Comparison of ENCODE assay signal across 28 cellular contexts in genomic region chr7:111942450-111943081, GRCh38.
"Had no signal": no experiment of that assay in that cellular context is flagged by ENCODE, and none has a peak within 500 bp of the region (broad histone marks: within the 10 kb centered on the region; RNA-seq: fewer than 3 reads in every experiment).

No MANE protein-coding gene starts in this region.

- H3K36me3 ChIP-seq: cardiac muscle cell, MG63, SJSA1 had no signal

- H3K4me1 ChIP-seq: Peyer's patch, SJSA1 had no signal

- H3K27ac ChIP-seq: brain microvascular endothelial cell, cardiac muscle cell, Peyer's patch, RWPE1, SJSA1 had no signal

- H3K4me3 ChIP-seq: cardiac muscle cell, MG63, Peyer's patch, SJSA1 had no signal

- DNase-seq: activated B cell treated with CpG ODN at 0.5 μM for 24 hours; activated CD4-positive, alpha-beta T cell treated with anti-CD3 and anti-CD28 coated beads for 1 hour; activated CD4-positive, alpha-beta T cell treated with anti-CD3 and anti-CD28 coated beads, Interleukin-2, amount 10 ng/mL, durations not matched to agents 24 days and 14 days; activated CD4-positive, alpha-beta T cell treated with anti-CD3 and anti-CD28 coated beads, Interleukin-2, amount 50 U/mL, for 48 hours; activated CD8-positive, alpha-beta memory T cell treated with anti-CD3 and anti-CD28 coated beads for 24 hours; activated effector memory CD4-positive, alpha-beta T cell treated with anti-CD3 and anti-CD28 coated beads, Interleukin-2, amount 50 U/mL, for 16 hours; activated naive CD4-positive, alpha-beta T cell treated with Interleukin-2 at 50 U/mL for 16 hours; activated T-cell treated with anti-CD3 and anti-CD28 coated beads, Interleukin-2, amount 50 U/mL, for 4 hours; MG63; MV-4-11; NCI-H1092 treated with DMSO at 0.1 percent for 48 hours; NCI-H1417 treated with DMSO at 0.1 percent for 48 hours; NCI-H1694; NCI-H2029; NCI-H345; NCI-H510A; NCI-H526 treated with DMSO at 0.1 percent for 48 hours; NK-92 treated with Interleukin-12 subunit alpha and Interleukin-12 subunit beta, amount 100 ng/mL, for 24 hours; OCI-M1; Peyer's patch; Right ventricle myocardium superior; T-helper 17 cell; T-helper 9 cell had no signal

- ATAC-seq: activated naive CD4-positive, alpha-beta T cell treated with anti-CD3 and anti-CD28 coated beads, Interleukin-2, amount 50 U/mL, for 72 hours; activated T-cell treated with anti-CD3 and anti-CD28 coated beads, Interleukin-2, amount 50 U/mL, for 4 hours; T-helper 17 cell had no signal

- H3K27me3 ChIP-seq: brain microvascular endothelial cell, cardiac muscle cell, MG63, Peyer's patch, SJSA1 had no signal
